In the genomic region with DNA sequence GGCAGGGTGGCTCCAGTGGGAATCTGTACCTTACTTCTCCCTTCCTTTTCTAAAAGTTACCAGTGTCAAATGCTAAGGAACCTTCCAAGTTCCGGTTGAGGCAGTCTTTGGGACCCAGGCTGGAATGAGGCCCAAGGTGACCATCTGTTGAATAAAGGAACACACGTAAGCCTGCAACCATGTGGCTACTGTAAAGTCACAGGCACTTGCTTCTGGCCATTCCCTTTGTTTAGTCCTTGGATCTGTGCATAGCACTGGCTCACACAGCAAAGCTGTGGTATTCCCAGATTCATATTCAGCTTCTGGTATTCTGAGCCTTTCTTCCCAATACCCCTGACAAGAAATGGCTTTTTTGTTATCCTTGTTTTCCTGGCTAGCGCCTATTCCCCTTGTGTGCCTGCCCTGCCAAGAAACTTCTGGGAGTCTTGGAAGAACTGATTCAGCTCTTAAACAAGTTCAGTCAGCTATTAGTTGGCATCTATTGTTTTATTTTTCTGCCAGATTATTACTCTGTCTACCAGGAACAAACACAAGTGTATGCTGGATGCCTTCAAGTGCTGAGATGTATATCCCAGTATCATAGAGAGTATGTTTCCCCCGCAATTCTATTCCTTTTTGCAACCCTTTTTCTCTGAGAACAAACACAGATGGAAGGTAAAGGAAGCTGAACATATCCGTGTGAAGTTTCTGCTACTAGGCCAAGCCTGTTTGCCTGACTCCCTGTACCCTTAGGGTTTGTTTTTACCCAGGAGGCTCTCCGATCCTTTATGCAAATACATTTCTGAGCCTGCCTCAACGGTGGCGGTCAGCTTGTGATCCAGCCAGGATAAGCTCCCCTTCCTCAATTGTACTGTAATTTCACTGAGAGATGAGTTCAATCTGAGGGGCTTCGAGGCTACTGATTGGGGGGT, we compare ENCODE assay signal across 13 cellular contexts. TPM values are rescaled to one million over a fixed set of nuclear protein-coding genes. Genes with fewer than 3 reads are reported as not detected.
DNase-seq lines count a peak whose midpoint lies in the region; ATAC-seq and TF ChIP-seq lines count a peak whose summit lies in the region.
"Had no signal": no experiment of that assay in that cellular context is flagged by ENCODE, and none has a peak within 500 bp of the region (broad histone marks: within the 10 kb centered on the region; RNA-seq: fewer than 3 reads in every experiment).

No MANE protein-coding gene starts in this region.

- TF ChIP-seq POLR2A in heart left ventricle (IDR thresholded peaks at IDR 0.05) (no peak), prostate gland (IDR thresholded peaks at IDR 0.05) (peak; percentile 21)

- no peak for TF ChIP-seq CTCF in WTC11 (IDR thresholded peaks at IDR 0.05)
- no peak for TF ChIP-seq CTCF in heart left ventricle (IDR thresholded peaks at IDR 0.05)
- TF ChIP-seq CTCF in prostate gland (IDR thresholded peaks at IDR 0.05), result no peak
- no peak for TF ChIP-seq CTCF in endothelial cell (IDR thresholded peaks at IDR 0.05; ENCODE audit: unreplicated experiment)

- DNase-seq in G401 (ENCODE audit: low spot score) (peak; percentile 5), WTC11 (ENCODE audit: low spot score) (no peak), heart left ventricle (no peak), prostate gland (ENCODE audit: low spot score) (peak; percentile 42), T-cell (no peak), endothelial cell (ENCODE audit: low spot score) (no peak)
- DNase-seq in effector CD4-positive, alpha-beta T cell, result no peak
- DNase-seq: activated T-cell treated with anti-CD3 and anti-CD28 coated beads for 4 hours; NCI-H2029; stimulated activated CD4-positive, alpha-beta T cell treated with anti-CD3 and anti-CD28 coated beads, Interleukin-1b, Interleukin-23, amount 100 ng/mL, for 48 hours had no signal

- H3K9me3 ChIP-seq in heart left ventricle (no peaks in the 10 kb centered on the region), prostate gland (no peaks in the 10 kb centered on the region)

- POLR2A ChIA-PET in WTC11 (lab: Charles Lee) (interaction anchor here (0.6 to 0.9 kb wide), 3 partner anchors 50 to 54 kb away, joined by 3 read pairs; no protein-coding TSS in a partner anchor), T-cell (lab: Charles Lee) (interaction anchor here (0.5 to 0.7 kb wide), 2 partner anchors 47 to 85 kb away, joined by 3 to 4 read pairs; no protein-coding TSS in a partner anchor)

- in situ Hi-C loops in G401 (cut with HindIII; ENCODE audit: low sequenced_read_pairs), result no loop called here

- H3K36me3 Mint-ChIP-seq in WTC11, result no peaks in the 10 kb centered on the region
- no peaks in the 10 kb centered on the region for H3K36me3 Mint-ChIP-seq in T-cell
- H3K36me3 Mint-ChIP-seq in endothelial cell (ENCODE audit: low read depth, unreplicated experiment), result no peaks in the 10 kb centered on the region

- intact Hi-C loops in heart left ventricle (cut with DNase I) (no loop called here), prostate gland (cut with DNase I) (no loop called here)

- H3K27me3 ChIP-seq in heart left ventricle (no peaks in the 10 kb centered on the region), prostate gland (replicated peaks; ENCODE audit: insufficient read depth) (no peaks in the 10 kb centered on the region)

- H3K27ac Mint-ChIP-seq in WTC11 (peak overlapping the region; percentile 2; the same call in 1 of the 2 replicates), T-cell (no peak overlapping the region), endothelial cell (ENCODE audit: unreplicated experiment) (no peak overlapping the region)

- peaks cover 50% of the 10 kb centered on the region for H3K4me1 Mint-ChIP-seq in WTC11
- no peaks in the 10 kb centered on the region for H3K4me1 Mint-ChIP-seq in T-cell
- H3K4me1 Mint-ChIP-seq in endothelial cell (ENCODE audit: unreplicated experiment), result no peaks in the 10 kb centered on the region

- H3K36me3 ChIP-seq in heart left ventricle (no peaks in the 10 kb centered on the region), prostate gland (no peaks in the 10 kb centered on the region)

- H3K27me3 Mint-ChIP-seq in WTC11 (ENCODE audit: low read depth) (no peaks in the 10 kb centered on the region), T-cell (peaks cover 3 to 14% of the 10 kb centered on the region in 2 donors), endothelial cell (ENCODE audit: unreplicated experiment) (no peaks in the 10 kb centered on the region)

- H3K4me1 ChIP-seq in heart left ventricle, result peaks cover 0 to 12% (median 0%) of the 10 kb centered on the region in 12 donors
- peaks cover 4% of the 10 kb centered on the region for H3K4me1 ChIP-seq in prostate gland (replicated peaks)

- H3K27ac ChIP-seq in heart left ventricle, result no peak overlapping the region
- peak overlapping the region; percentile 69 to 76 for H3K27ac ChIP-seq in prostate gland

- H3K9me3 Mint-ChIP-seq in WTC11 (no peaks in the 10 kb centered on the region), T-cell (no peaks in the 10 kb centered on the region), endothelial cell (ENCODE audit: unreplicated experiment) (no peaks in the 10 kb centered on the region)
- H3K9me3 Mint-ChIP-seq: IgD-negative memory B cell had no signal

- no peak overlapping the region for H3K4me3 Mint-ChIP-seq in WTC11
- H3K4me3 Mint-ChIP-seq in T-cell, result no peak overlapping the region
- H3K4me3 Mint-ChIP-seq in endothelial cell (ENCODE audit: unreplicated experiment), result no peak overlapping the region
- H3K4me3 Mint-ChIP-seq: IgD-negative memory B cell had no signal

- peak; percentile 38 for ATAC-seq in WTC11
- ATAC-seq in heart left ventricle, result peak in 3 of 4 donors; percentile 12 to 58 (median 34)
- no peak for ATAC-seq in T-cell (replicated peaks in 1 of 4)
- no peak for ATAC-seq in GM21367 (IDR thresholded peaks at IDR 0.05; ENCODE audit: unreplicated experiment)

- CTCF ChIA-PET in WTC11 (lab: Charles Lee), result interaction anchor here (0.7 to 3.1 kb wide), 2 partner anchors 18 to 85 kb away, joined by 3 to 14 read pairs; no protein-coding TSS in a partner anchor
- CTCF ChIA-PET in T-cell (lab: Charles Lee), result no interaction called here

- H3K4me3 ChIP-seq in heart left ventricle, result no peak overlapping the region
- H3K4me3 ChIP-seq in prostate gland, result no peak overlapping the region

- WGBS in heart left ventricle, 4 donors, result 72 to 81% (median 76%) methylated on average over 9 of the region's 9 CpGs
- WGBS in prostate gland, result 39% methylated on average over 9 of the region's 9 CpGs

TF ChIP-seq in WTC11, 78 proteins besides CTCF, POLR2A, EP300 and RAD21:
- TF ChIP-seq MYBL2 (CRISPR knock-in tag; IDR thresholded peaks at IDR 0.05) (no peak), ZNF416 (CRISPR knock-in tag; IDR thresholded peaks at IDR 0.05) (no peak), KAT7 (CRISPR knock-in tag; IDR thresholded peaks at IDR 0.05; ENCODE audit: borderline replicate concordance) (no peak), GABPB1 (CRISPR knock-in tag; IDR thresholded peaks at IDR 0.05) (no peak), NR1H2 (CRISPR knock-in tag; IDR thresholded peaks at IDR 0.05) (no peak)
- TF ChIP-seq, protein P1, sequence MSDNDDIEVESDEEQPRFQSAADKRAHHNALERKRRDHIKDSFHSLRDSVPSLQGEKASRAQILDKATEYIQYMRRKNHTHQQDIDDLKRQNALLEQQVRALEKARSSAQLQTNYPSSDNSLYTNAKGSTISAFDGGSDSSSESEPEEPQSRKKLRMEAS (CRISPR knock-in tag; IDR thresholded peaks at IDR 0.05), result no peak
- TF ChIP-seq, protein P2, sequence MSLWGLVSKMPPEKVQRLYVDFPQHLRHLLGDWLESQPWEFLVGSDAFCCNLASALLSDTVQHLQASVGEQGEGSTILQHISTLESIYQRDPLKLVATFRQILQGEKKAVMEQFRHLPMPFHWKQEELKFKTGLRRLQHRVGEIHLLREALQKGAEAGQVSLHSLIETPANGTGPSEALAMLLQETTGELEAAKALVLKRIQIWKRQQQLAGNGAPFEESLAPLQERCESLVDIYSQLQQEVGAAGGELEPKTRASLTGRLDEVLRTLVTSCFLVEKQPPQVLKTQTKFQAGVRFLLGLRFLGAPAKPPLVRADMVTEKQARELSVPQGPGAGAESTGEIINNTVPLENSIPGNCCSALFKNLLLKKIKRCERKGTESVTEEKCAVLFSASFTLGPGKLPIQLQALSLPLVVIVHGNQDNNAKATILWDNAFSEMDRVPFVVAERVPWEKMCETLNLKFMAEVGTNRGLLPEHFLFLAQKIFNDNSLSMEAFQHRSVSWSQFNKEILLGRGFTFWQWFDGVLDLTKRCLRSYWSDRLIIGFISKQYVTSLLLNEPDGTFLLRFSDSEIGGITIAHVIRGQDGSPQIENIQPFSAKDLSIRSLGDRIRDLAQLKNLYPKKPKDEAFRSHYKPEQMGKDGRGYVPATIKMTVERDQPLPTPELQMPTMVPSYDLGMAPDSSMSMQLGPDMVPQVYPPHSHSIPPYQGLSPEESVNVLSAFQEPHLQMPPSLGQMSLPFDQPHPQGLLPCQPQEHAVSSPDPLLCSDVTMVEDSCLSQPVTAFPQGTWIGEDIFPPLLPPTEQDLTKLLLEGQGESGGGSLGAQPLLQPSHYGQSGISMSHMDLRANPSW (CRISPR knock-in tag; conservative IDR thresholded peaks at IDR 0.05; ENCODE audit: low read depth), result no peak
- TF ChIP-seq, protein P3, sequence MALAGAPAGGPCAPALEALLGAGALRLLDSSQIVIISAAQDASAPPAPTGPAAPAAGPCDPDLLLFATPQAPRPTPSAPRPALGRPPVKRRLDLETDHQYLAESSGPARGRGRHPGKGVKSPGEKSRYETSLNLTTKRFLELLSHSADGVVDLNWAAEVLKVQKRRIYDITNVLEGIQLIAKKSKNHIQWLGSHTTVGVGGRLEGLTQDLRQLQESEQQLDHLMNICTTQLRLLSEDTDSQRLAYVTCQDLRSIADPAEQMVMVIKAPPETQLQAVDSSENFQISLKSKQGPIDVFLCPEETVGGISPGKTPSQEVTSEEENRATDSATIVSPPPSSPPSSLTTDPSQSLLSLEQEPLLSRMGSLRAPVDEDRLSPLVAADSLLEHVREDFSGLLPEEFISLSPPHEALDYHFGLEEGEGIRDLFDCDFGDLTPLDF (CRISPR knock-in tag; IDR thresholded peaks at IDR 0.05), result no peak
TF ChIP-seq in WTC11: peak in this region for 0.

RNA-seq across cellular contexts. Expression of gene TMEM238L, which starts 13.2 kb away (rescaled TPM):
- not detected in 2 replicates for total RNA-seq in G401 (2014; rRNA removed; shearing (Covaris generic))
- total RNA-seq in WTC11 (2021) (not detected in 3 replicates), heart left ventricle (not detected), prostate gland (10 to 100 TPM in 1 of 2 donors, 1 to 10 TPM in 1; 7.7 to 12.0 TPM), T-cell (not detected), endothelial cell (ENCODE audit: unreplicated experiment) (not detected)
- polyA plus RNA-seq in heart left ventricle, result not detected
- total RNA-seq: osteoblast had no signal
- polyA plus RNA-seq: IgD-negative memory B cell had no signal

RNA-seq across cellular contexts. Expression of gene PIRT, which starts 47.1 kb away (rescaled TPM):
- not detected in 2 replicates for total RNA-seq in G401 (2014; rRNA removed; shearing (Covaris generic))
- total RNA-seq in WTC11 (2021) (not detected in 3 replicates), heart left ventricle (not detected), prostate gland (1 to 10 TPM in 1 of 2 donors, not detected in 1; 1.2 TPM), T-cell (not detected), endothelial cell (ENCODE audit: unreplicated experiment) (not detected)
- not detected for polyA plus RNA-seq in heart left ventricle
- total RNA-seq: osteoblast had no signal
- polyA plus RNA-seq: IgD-negative memory B cell had no signal

Comparison
In these comparisons a context has a peak if more than half of its experiments do, and no peak if none do; other contexts are left out.
1. DNase-seq: peak in G401 (single experiment) and prostate gland (single experiment); none in WTC11 (single experiment), heart left ventricle (0 of 5), effector CD4-positive, alpha-beta T cell (single experiment), T-cell (0 of 34) and endothelial cell (single experiment).
2. ATAC-seq: peak in WTC11 (single experiment) and heart left ventricle (3 of 4); none in T-cell (0 of 4) and GM21367 (single experiment).
3. H3K27ac ChIP-seq: peak in prostate gland (2 of 2); none in heart left ventricle (0 of 12).